In the genomic region with DNA sequence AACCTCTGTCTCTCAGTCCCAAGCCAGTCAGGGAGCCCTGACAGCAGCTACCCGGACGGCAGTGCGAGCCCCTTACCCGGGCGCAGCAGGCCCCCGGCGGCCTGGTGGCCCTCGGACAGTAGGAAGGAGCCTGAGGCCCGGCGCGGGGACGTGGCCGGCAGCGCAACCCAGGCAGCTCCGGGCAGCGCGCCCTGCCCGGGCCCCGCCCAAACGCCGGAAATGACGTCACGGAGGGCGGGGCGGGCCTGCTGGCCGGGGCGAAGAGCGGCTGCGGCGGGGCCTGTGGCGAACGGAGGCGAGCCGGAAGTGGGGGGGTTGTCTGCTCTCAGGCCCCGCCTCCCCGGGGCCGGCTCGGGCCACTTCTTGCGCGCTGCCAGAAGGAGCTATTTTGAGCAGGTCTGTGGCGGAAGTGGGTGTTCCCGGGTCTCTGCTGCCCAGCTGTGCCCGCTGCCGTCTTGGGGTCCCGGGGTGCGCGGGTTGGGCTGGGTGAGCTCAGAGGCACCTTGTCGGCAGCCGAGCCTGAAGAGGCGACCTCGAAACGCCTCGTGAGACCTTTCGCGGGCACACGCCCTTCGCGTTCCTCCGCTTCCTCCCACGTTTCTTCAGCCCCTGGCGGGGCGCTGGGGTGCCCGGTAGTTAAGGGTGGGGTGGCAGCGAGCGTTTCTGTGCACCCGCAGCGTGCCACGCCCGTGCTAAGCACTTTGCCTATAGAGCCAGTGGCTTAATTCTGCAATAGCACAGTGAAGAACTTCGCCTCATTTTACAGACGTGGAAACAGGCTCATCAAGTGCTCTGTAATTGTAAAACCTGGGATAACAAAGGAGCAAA, we compare ENCODE assay signal across 1 cellular context.
A peak's percentile ranks its signal among the peaks of the same experiment; 100 is the strongest.
TF ChIP-seq lines count a peak whose summit lies in the region.

Gene C11orf24 (minus strand): TSS at position 193 of the 828 bp plus-strand sequence. CDS start 8,206 bp downstream, outside the sequence.

TF ChIP-seq in HepG2, 621 proteins besides CTCF, POLR2A, EP300 and RAD21 (continued from another document and continues in another):
- TF ChIP-seq, protein P1, sequence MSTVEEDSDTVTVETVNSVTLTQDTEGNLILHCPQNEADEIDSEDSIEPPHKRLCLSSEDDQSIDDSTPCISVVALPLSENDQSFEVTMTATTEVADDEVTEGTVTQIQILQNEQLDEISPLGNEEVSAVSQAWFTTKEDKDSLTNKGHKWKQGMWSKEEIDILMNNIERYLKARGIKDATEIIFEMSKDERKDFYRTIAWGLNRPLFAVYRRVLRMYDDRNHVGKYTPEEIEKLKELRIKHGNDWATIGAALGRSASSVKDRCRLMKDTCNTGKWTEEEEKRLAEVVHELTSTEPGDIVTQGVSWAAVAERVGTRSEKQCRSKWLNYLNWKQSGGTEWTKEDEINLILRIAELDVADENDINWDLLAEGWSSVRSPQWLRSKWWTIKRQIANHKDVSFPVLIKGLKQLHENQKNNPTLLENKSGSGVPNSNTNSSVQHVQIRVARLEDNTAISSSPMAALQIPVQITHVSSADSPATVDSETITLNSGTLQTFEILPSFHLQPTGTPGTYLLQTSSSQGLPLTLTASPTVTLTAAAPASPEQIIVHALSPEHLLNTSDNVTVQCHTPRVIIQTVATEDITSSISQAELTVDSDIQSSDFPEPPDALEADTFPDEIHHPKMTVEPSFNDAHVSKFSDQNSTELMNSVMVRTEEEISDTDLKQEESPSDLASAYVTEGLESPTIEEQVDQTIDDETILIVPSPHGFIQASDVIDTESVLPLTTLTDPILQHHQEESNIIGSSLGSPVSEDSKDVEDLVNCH (CRISPR knock-in tag; IDR thresholded peaks at IDR 0.05) = no peak
- TF ChIP-seq, protein P2, sequence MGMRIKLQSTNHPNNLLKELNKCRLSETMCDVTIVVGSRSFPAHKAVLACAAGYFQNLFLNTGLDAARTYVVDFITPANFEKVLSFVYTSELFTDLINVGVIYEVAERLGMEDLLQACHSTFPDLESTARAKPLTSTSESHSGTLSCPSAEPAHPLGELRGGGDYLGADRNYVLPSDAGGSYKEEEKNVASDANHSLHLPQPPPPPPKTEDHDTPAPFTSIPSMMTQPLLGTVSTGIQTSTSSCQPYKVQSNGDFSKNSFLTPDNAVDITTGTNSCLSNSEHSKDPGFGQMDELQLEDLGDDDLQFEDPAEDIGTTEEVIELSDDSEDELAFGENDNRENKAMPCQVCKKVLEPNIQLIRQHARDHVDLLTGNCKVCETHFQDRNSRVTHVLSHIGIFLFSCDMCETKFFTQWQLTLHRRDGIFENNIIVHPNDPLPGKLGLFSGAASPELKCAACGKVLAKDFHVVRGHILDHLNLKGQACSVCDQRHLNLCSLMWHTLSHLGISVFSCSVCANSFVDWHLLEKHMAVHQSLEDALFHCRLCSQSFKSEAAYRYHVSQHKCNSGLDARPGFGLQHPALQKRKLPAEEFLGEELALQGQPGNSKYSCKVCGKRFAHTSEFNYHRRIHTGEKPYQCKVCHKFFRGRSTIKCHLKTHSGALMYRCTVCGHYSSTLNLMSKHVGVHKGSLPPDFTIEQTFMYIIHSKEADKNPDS (CRISPR knock-in tag; IDR thresholded peaks at IDR 0.05) = no peak
- TF ChIP-seq ZNF567 (CRISPR knock-in tag; IDR thresholded peaks at IDR 0.05; ENCODE audit: borderline replicate concordance) = no peak
- TF ChIP-seq, protein P3, sequence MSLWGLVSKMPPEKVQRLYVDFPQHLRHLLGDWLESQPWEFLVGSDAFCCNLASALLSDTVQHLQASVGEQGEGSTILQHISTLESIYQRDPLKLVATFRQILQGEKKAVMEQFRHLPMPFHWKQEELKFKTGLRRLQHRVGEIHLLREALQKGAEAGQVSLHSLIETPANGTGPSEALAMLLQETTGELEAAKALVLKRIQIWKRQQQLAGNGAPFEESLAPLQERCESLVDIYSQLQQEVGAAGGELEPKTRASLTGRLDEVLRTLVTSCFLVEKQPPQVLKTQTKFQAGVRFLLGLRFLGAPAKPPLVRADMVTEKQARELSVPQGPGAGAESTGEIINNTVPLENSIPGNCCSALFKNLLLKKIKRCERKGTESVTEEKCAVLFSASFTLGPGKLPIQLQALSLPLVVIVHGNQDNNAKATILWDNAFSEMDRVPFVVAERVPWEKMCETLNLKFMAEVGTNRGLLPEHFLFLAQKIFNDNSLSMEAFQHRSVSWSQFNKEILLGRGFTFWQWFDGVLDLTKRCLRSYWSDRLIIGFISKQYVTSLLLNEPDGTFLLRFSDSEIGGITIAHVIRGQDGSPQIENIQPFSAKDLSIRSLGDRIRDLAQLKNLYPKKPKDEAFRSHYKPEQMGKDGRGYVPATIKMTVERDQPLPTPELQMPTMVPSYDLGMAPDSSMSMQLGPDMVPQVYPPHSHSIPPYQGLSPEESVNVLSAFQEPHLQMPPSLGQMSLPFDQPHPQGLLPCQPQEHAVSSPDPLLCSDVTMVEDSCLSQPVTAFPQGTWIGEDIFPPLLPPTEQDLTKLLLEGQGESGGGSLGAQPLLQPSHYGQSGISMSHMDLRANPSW (CRISPR knock-in tag; IDR thresholded peaks at IDR 0.05; ENCODE audit: borderline replicate concordance) = no peak
- TF ChIP-seq, protein P4, sequence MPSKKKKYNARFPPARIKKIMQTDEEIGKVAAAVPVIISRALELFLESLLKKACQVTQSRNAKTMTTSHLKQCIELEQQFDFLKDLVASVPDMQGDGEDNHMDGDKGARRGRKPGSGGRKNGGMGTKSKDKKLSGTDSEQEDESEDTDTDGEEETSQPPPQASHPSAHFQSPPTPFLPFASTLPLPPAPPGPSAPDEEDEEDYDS (CRISPR knock-in tag; IDR thresholded peaks at IDR 0.05) = peak; percentile 74
- TF ChIP-seq KLF9 (CRISPR knock-in tag; IDR thresholded peaks at IDR 0.05; ENCODE audit: low read depth) = no peak
- TF ChIP-seq ZFP90 (CRISPR knock-in tag; IDR thresholded peaks at IDR 0.05; ENCODE audit: borderline replicate concordance) = 0 out of 2 replicates have a peak, but pooled peaks have one; percentile 29
- TF ChIP-seq SALL1 (CRISPR knock-in tag; IDR thresholded peaks at IDR 0.05) = peak; percentile 71
- TF ChIP-seq ZNF484 (CRISPR knock-in tag; IDR thresholded peaks at IDR 0.05; ENCODE audit: borderline replicate concordance, low read depth) = no peak
- TF ChIP-seq MBD4 (IDR thresholded peaks at IDR 0.05; ENCODE audit: borderline replicate concordance, low read length) = no peak
- TF ChIP-seq HMG20A (CRISPR knock-in tag; IDR thresholded peaks at IDR 0.05; ENCODE audit: borderline replicate concordance) = no peak
- TF ChIP-seq ZNF563 (CRISPR knock-in tag; IDR thresholded peaks at IDR 0.05) = no peak
- no peak; the same call in 1 of the 2 replicates for TF ChIP-seq ZNF232 (CRISPR knock-in tag; IDR thresholded peaks at IDR 0.05; ENCODE audit: borderline replicate concordance)
- TF ChIP-seq FOXJ3 (CRISPR knock-in tag; IDR thresholded peaks at IDR 0.05; ENCODE audit: borderline replicate concordance) = no peak
- TF ChIP-seq, protein P5, sequence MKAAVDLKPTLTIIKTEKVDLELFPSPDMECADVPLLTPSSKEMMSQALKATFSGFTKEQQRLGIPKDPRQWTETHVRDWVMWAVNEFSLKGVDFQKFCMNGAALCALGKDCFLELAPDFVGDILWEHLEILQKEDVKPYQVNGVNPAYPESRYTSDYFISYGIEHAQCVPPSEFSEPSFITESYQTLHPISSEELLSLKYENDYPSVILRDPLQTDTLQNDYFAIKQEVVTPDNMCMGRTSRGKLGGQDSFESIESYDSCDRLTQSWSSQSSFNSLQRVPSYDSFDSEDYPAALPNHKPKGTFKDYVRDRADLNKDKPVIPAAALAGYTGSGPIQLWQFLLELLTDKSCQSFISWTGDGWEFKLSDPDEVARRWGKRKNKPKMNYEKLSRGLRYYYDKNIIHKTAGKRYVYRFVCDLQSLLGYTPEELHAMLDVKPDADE (CRISPR knock-in tag; IDR thresholded peaks at IDR 0.05) = 0 out of 2 replicates have a peak, but pooled peaks have one; percentile 70
- TF ChIP-seq ATF1 (CRISPR knock-in tag; IDR thresholded peaks at IDR 0.05) = no peak
- no peak for TF ChIP-seq TCF12 (IDR thresholded peaks at IDR 0.05)
- TF ChIP-seq TCF12 (CRISPR knock-in tag; IDR thresholded peaks at IDR 0.05) = peak; percentile 45; the same call in 1 of the 2 replicates
- peak; percentile 56; the same call in 1 of the 2 replicates for TF ChIP-seq NFKB2 (CRISPR knock-in tag; IDR thresholded peaks at IDR 0.05; ENCODE audit: borderline replicate concordance)
- no peak for TF ChIP-seq ETV6 (CRISPR knock-in tag; conservative IDR thresholded peaks at IDR 0.05)
- TF ChIP-seq ZNF770 (CRISPR knock-in tag; IDR thresholded peaks at IDR 0.05) = no peak
- TF ChIP-seq ZNF549 (CRISPR knock-in tag; IDR thresholded peaks at IDR 0.05) = no peak
- TF ChIP-seq MLLT10 (CRISPR knock-in tag; IDR thresholded peaks at IDR 0.05) = no peak
- TF ChIP-seq ZNF678 (CRISPR knock-in tag; IDR thresholded peaks at IDR 0.05) = no peak; the same call in 1 of the 2 replicates
- TF ChIP-seq, protein P6, sequence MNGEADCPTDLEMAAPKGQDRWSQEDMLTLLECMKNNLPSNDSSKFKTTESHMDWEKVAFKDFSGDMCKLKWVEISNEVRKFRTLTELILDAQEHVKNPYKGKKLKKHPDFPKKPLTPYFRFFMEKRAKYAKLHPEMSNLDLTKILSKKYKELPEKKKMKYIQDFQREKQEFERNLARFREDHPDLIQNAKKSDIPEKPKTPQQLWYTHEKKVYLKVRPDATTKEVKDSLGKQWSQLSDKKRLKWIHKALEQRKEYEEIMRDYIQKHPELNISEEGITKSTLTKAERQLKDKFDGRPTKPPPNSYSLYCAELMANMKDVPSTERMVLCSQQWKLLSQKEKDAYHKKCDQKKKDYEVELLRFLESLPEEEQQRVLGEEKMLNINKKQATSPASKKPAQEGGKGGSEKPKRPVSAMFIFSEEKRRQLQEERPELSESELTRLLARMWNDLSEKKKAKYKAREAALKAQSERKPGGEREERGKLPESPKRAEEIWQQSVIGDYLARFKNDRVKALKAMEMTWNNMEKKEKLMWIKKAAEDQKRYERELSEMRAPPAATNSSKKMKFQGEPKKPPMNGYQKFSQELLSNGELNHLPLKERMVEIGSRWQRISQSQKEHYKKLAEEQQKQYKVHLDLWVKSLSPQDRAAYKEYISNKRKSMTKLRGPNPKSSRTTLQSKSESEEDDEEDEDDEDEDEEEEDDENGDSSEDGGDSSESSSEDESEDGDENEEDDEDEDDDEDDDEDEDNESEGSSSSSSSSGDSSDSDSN (CRISPR knock-in tag; IDR thresholded peaks at IDR 0.05) = peak; percentile 74; the same call in 1 of the 2 replicates
- no peak for TF ChIP-seq KDM6A (CRISPR knock-in tag; IDR thresholded peaks at IDR 0.05; ENCODE audit: low read depth)
- no peak for TF ChIP-seq MED8 (CRISPR knock-in tag; IDR thresholded peaks at IDR 0.05; ENCODE audit: insufficient replicate concordance)
- no peak for TF ChIP-seq ZNF644 (CRISPR knock-in tag; IDR thresholded peaks at IDR 0.05; ENCODE audit: low read depth)
- no peak for TF ChIP-seq PLRG1 (conservative IDR thresholded peaks at IDR 0.05)
- TF ChIP-seq CHCHD3 (CRISPR knock-in tag; IDR thresholded peaks at IDR 0.05) = no peak
- peak; percentile 31; the same call in 1 of the 2 replicates for TF ChIP-seq GATAD2A (CRISPR knock-in tag; IDR thresholded peaks at IDR 0.05)
- no peak for TF ChIP-seq DBP (CRISPR knock-in tag; IDR thresholded peaks at IDR 0.05; ENCODE audit: not compliant biosample characterization)
- TF ChIP-seq NR2F1 (CRISPR knock-in tag; IDR thresholded peaks at IDR 0.05) = no peak
- TF ChIP-seq ZNF136 (CRISPR knock-in tag; IDR thresholded peaks at IDR 0.05; ENCODE audit: low read depth) = no peak
- TF ChIP-seq ZNF414 (CRISPR knock-in tag; IDR thresholded peaks at IDR 0.05) = peak; percentile 69; the same call in 1 of the 2 replicates
- TF ChIP-seq KAT2B (IDR thresholded peaks at IDR 0.05; ENCODE audit: borderline replicate concordance, low read depth, low read length) = no peak
- TF ChIP-seq, protein P7, sequence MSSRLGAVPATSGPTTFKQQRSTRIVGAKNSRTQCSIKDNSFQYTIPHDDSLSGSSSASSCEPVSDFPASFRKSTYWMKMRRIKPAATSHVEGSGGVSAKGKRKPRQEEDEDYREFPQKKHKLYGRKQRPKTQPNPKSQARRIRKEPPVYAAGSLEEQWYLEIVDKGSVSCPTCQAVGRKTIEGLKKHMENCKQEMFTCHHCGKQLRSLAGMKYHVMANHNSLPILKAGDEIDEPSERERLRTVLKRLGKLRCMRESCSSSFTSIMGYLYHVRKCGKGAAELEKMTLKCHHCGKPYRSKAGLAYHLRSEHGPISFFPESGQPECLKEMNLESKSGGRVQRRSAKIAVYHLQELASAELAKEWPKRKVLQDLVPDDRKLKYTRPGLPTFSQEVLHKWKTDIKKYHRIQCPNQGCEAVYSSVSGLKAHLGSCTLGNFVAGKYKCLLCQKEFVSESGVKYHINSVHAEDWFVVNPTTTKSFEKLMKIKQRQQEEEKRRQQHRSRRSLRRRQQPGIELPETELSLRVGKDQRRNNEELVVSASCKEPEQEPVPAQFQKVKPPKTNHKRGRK (CRISPR knock-in tag; IDR thresholded peaks at IDR 0.05) = no peak
- TF ChIP-seq, protein P8, sequence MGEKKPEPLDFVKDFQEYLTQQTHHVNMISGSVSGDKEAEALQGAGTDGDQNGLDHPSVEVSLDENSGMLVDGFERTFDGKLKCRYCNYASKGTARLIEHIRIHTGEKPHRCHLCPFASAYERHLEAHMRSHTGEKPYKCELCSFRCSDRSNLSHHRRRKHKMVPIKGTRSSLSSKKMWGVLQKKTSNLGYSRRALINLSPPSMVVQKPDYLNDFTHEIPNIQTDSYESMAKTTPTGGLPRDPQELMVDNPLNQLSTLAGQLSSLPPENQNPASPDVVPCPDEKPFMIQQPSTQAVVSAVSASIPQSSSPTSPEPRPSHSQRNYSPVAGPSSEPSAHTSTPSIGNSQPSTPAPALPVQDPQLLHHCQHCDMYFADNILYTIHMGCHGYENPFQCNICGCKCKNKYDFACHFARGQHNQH (CRISPR knock-in tag; IDR thresholded peaks at IDR 0.05) = peak; percentile 44
- no peak for TF ChIP-seq NFE2L1 (CRISPR knock-in tag; IDR thresholded peaks at IDR 0.05; ENCODE audit: borderline replicate concordance)
